Comparison of ENCODE assay signal across 8 cellular contexts in the genomic region with DNA sequence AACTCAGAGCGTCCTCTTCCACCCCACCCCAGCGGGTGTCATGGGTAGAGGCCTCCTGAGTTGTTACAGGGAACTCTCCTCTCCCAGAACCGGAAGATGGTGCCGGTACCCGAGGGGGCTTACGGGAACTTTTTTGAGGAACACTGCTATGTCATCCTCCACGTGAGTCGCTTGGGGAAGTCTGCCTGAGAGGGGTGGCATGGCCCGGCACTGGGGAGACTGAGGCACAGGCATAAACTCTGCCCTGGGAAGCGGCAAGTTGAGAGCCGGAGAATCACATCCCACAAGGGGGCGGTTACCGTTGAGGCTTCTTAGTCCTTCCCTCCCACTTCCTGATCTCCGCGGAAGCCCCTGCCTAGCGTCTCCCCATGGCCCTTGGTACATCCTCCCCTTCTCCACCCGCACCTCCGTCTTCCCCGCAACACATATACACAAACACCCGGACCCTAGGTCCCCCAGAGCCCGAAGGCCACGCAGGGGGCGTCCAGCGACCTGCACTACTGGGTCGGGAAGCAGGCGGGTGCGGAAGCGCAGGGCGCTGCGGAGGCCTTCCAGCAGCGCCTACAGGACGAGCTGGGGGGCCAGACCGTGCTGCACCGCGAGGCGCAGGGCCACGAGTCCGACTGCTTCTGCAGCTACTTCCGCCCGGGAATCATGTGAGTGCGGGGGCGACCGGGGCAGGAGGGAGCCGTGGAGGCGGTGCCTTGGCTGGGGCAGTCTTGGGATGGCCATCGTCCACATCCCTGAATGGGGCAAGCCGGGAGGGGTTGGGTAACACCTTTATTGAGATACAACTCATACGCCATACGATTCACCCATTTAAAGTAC. TPM values are rescaled to one million over a fixed set of nuclear protein-coding genes. Genes with fewer than 3 reads are reported as not detected.
A peak's percentile ranks its signal among the peaks of the same experiment; 100 is the strongest.
DNase-seq lines count a peak whose midpoint lies in the region; ATAC-seq lines count a peak whose summit lies in the region.

No MANE protein-coding gene starts in this region.

- peak overlapping the region in 1 of 2 experiments; percentile 90 for H3K14ac ChIP-seq in mesenchymal stem cell (ENCODE audit: low read length in 2 of 2)

- H4K91ac ChIP-seq in mesenchymal stem cell (ENCODE audit: low read length): peak overlapping the region; percentile 77

- H3K9me2 ChIP-seq in Karpas-422 (replicated peaks; ENCODE audit: insufficient read depth, low read length): no peaks in the 10 kb centered on the region

- H3K27me3 ChIP-seq in Karpas-422 (ENCODE audit: low read length) (no peaks in the 10 kb centered on the region), mesenchymal stem cell (ENCODE audit: control insufficient read depth in 1 of 2, insufficient read depth in 1 of 2, low read length in 2 of 2) (peaks cover 0 to 31% of the 10 kb centered on the region in 2 experiments)

- H4K20me1 ChIP-seq in Karpas-422 (ENCODE audit: insufficient read depth, low read depth, low read length): no peaks in the 10 kb centered on the region

- H3K4ac ChIP-seq in mesenchymal stem cell (ENCODE audit: low read depth in 1 of 2, low read length in 2 of 2): peak overlapping the region; percentile 88 to 98

- DNase-seq in EL (peak; percentile 86), Karpas-422 (peak; percentile 92), mesenchymal stem cell (peak; percentile 53), NCI-H748 (lab: John Stamatoyannopoulos, UW; ENCODE audit: unreplicated experiment) (no peak)
- peak; percentile 53 to 56 for DNase-seq in activated CD4-positive, alpha-beta T cell treated with anti-CD3 and anti-CD28 coated beads, Interleukin-2, amount 50 U/mL, for 24 hours (ENCODE audit: low read depth in 1 of 2, low spot score in 1 of 2)
- DNase-seq in effector CD4-positive, alpha-beta T cell: peak; percentile 38
- peak; percentile 27 for DNase-seq in stimulated activated CD8-positive, alpha-beta memory T cell treated with anti-CD3 and anti-CD28 coated beads, Interleukin-15, amount 100 ng/mL, for 1 hour (ENCODE audit: low read depth)

- no peaks in the 10 kb centered on the region for H3K79me1 ChIP-seq in mesenchymal stem cell (replicated peaks; ENCODE audit: low read length, poor library complexity, severe bottlenecking)

- H2BK120ac ChIP-seq in mesenchymal stem cell (ENCODE audit: low read depth, low read length): no peak overlapping the region

- H3K23ac ChIP-seq in mesenchymal stem cell (ENCODE audit: low read length in 2 of 2): peak overlapping the region in 1 of 2 experiments; percentile 96

- H3K4me1 ChIP-seq in Karpas-422 (ENCODE audit: low read length) (peaks cover 33% of the 10 kb centered on the region), mesenchymal stem cell (ENCODE audit: control insufficient read depth, insufficient read depth, low read depth, low read length) (peaks cover 17% of the 10 kb centered on the region)

- no peak overlapping the region for H2AK5ac ChIP-seq in mesenchymal stem cell (ENCODE audit: low read length, severe bottlenecking)

- H3K9me3 ChIP-seq in Karpas-422 (ENCODE audit: low read length): no peaks in the 10 kb centered on the region
- H3K9me3 ChIP-seq in mesenchymal stem cell (ENCODE audit: control insufficient read depth, low read length): no peaks in the 10 kb centered on the region

- peak overlapping the region; percentile 91 for H2BK15ac ChIP-seq in mesenchymal stem cell (ENCODE audit: low read depth, poor library complexity, severe bottlenecking)

- H3K18ac ChIP-seq in mesenchymal stem cell (ENCODE audit: low read depth in 1 of 2, low read length in 2 of 2): peak overlapping the region; percentile 94 to 95

- peak; percentile 68 for ATAC-seq in GM21717 (IDR thresholded peaks at IDR 0.05; ENCODE audit: unreplicated experiment)

- whole genome bisulfite sequencing in mesenchymal stem cell: 25% methylated on average over 42 of the region's 49 CpGs

- H3K4me2 ChIP-seq in Karpas-422 (ENCODE audit: low read depth, low read length, poor library complexity, severe bottlenecking): peak overlapping the region; percentile 81
- peak overlapping the region; percentile 63 for H3K4me2 ChIP-seq in mesenchymal stem cell (ENCODE audit: low read length, poor library complexity, severe bottlenecking)

- peak overlapping the region; percentile 81 for H3K9ac ChIP-seq in Karpas-422 (ENCODE audit: low read length)
- H3K9ac ChIP-seq in mesenchymal stem cell (ENCODE audit: low read length): peak overlapping the region; percentile 95

- no peak overlapping the region for H2BK5ac ChIP-seq in mesenchymal stem cell (ENCODE audit: low read depth, low read length, poor library complexity, severe bottlenecking)

- peaks cover 11% of the 10 kb centered on the region for H3K79me2 ChIP-seq in Karpas-422 (ENCODE audit: low read length)

- H2AFZ ChIP-seq in Karpas-422 (ENCODE audit: low read length) (peak overlapping the region; percentile 98), mesenchymal stem cell (ENCODE audit: low read depth, low read length) (peak overlapping the region; percentile 78)

- H3K27ac ChIP-seq in Karpas-422 (ENCODE audit: low read length) (peak overlapping the region; percentile 40), mesenchymal stem cell (ENCODE audit: low read length, poor library complexity, severe bottlenecking) (no peak overlapping the region)

- peak overlapping the region; percentile 97 for H4K8ac ChIP-seq in mesenchymal stem cell (ENCODE audit: low read length)

- peak overlapping the region in 1 of 2 experiments; percentile 40 for H2BK12ac ChIP-seq in mesenchymal stem cell (ENCODE audit: low read length in 2 of 2)

- peaks cover 7% of the 10 kb centered on the region; the same call in 1 of the 2 replicates for H3K36me3 ChIP-seq in Karpas-422 (ENCODE audit: insufficient read depth, low read length)
- peaks cover 2 to 20% of the 10 kb centered on the region in 2 experiments for H3K36me3 ChIP-seq in mesenchymal stem cell (ENCODE audit: control insufficient read depth in 1 of 2, insufficient read depth in 2 of 2, low read depth in 1 of 2, low read length in 2 of 2)

- peak overlapping the region; percentile 73 for H3K4me3 ChIP-seq in Karpas-422 (ENCODE audit: low read length)
- H3K4me3 ChIP-seq in mesenchymal stem cell (ENCODE audit: insufficient read depth in 1 of 2, low read depth in 1 of 2, low read length in 2 of 2): peak overlapping the region; percentile 55 to 89

RNA-seq across cellular contexts. Expression of gene VILL, which starts 3.4 kb away (rescaled TPM):
- 9.7 and 19.9 TPM in 2 replicates for total RNA-seq in Karpas-422 (2014; rRNA removed; shearing (Covaris generic); ENCODE audit: low replicate concordance)
- polyA plus RNA-seq in mesenchymal stem cell (2013, experiment 1 of 2): 0.98 TPM
- polyA plus RNA-seq in mesenchymal stem cell (2013, experiment 2 of 2): 1.0 TPM

RNA-seq across cellular contexts. Expression of gene PLCD1, which starts 35.4 kb away (rescaled TPM):
- 0.89 and 2.2 TPM in 2 replicates for total RNA-seq in Karpas-422 (2014; rRNA removed; shearing (Covaris generic); ENCODE audit: low replicate concordance)
- polyA plus RNA-seq in mesenchymal stem cell (2013, experiment 1 of 2): 16.1 TPM
- 16.2 TPM for polyA plus RNA-seq in mesenchymal stem cell (2013, experiment 2 of 2)

RNA-seq across cellular contexts. Expression of gene DLEC1, which starts 45.0 kb away (rescaled TPM):
- total RNA-seq in Karpas-422 (2014; rRNA removed; shearing (Covaris generic); ENCODE audit: low replicate concordance): not detected in 2 replicates
- polyA plus RNA-seq in mesenchymal stem cell (2013, experiment 1 of 2): 0.01 TPM
- polyA plus RNA-seq in mesenchymal stem cell (2013, experiment 2 of 2): 0.01 TPM
